Comparison of ENCODE assay signal across 8 cellular contexts in the genomic region with DNA sequence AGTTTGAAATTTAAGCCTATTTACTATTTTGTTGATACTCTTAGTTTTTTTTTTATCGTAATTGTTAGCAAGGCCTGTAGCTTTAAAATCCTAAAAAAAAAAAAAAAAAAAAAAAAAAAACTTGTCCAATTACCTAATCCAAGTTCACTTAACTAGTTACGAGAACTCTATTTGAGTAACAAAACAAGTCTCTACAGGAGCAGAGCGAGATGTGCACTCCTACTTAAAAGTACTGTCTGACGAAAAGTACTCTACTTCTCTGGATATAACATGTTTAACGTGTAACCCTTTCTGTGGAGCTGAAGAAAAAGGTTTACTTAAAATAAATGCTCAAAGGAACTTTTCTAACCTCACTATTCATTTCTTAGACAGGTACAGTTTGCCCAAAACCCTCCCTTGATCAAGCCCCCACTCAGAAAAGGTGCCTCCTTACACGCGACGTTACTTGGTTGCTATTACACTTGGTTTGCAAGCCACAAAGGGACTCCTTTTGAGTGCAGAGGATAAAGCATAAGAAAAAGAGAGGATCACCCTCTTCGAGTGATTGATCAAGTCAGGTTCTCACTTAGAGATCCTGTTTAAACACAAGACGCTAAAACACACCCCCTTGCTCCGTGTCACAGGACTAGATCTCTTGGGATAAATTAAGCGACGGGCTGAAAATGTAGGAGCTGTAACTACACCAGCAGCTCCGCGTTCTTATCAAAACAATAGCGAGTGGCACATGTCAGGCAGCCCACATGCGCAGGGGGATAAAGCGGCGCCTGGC. TPM values are rescaled to one million over a fixed set of nuclear protein-coding genes. Genes with fewer than 3 reads are reported as not detected.
DNase-seq lines count a peak whose midpoint lies in the region; ATAC-seq and TF ChIP-seq lines count a peak whose summit lies in the region.

No MANE protein-coding gene starts in this region.

- H3K4me1 Mint-ChIP-seq in natural killer cell treated with Interleukin-12 subunit alpha and Interleukin-12 subunit beta and Interleukin-15 and Interleukin-18, amount 100 ng/mL, for 72 hours (ENCODE audit: low read depth in 2 of 2) = peaks cover 38% of the 10 kb centered on the region in 2 donors

- H3K36me3 Mint-ChIP-seq in natural killer cell treated with Interleukin-12 subunit alpha and Interleukin-12 subunit beta and Interleukin-15 and Interleukin-18, amount 100 ng/mL, for 72 hours = no peaks in the 10 kb centered on the region

- TF ChIP-seq CTCF in C4-2B (conservative IDR thresholded peaks at IDR 0.05) = no peak
- TF ChIP-seq CTCF in RWPE1 (conservative IDR thresholded peaks at IDR 0.05; ENCODE audit: low read depth) = no peak

- peak overlapping the region; percentile 92 for H3K4me3 Mint-ChIP-seq in natural killer cell treated with Interleukin-12 subunit alpha and Interleukin-12 subunit beta and Interleukin-15 and Interleukin-18, amount 100 ng/mL, for 72 hours

- H3K4me1 ChIP-seq in endocrine pancreas (ENCODE audit: control insufficient read depth, insufficient read depth, low read length) = peaks cover 12% of the 10 kb centered on the region

- no peaks in the 10 kb centered on the region for H3K36me3 ChIP-seq in endocrine pancreas (ENCODE audit: control insufficient read depth, insufficient read depth, low read length)

- POLR2A ChIA-PET in RWPE1 (lab: Yijun Ruan, JAX; ENCODE audit: low non-redundant PET) = interaction anchor here (0.5 to 0.6 kb wide), 4 partner anchors 10 to 634 kb away, joined by 3 to 9 read pairs (median 4); no protein-coding TSS in a partner anchor

- H3K27me3 Mint-ChIP-seq in natural killer cell treated with Interleukin-12 subunit alpha and Interleukin-12 subunit beta and Interleukin-15 and Interleukin-18, amount 100 ng/mL, for 72 hours = no peaks in the 10 kb centered on the region

- no peaks in the 10 kb centered on the region for H3K9me3 ChIP-seq in endocrine pancreas (ENCODE audit: control insufficient read depth, low read length)

- CTCF ChIA-PET in RWPE1 (lab: Yijun Ruan, JAX) = no interaction called here

- no peaks in the 10 kb centered on the region for H3K27me3 ChIP-seq in endocrine pancreas (ENCODE audit: control insufficient read depth, insufficient read depth, low read length)

- DNase-seq in RWPE1 (ENCODE audit: low spot score) (peak; percentile 68), NCI-H1436 (lab: John Stamatoyannopoulos, UW) (no peak)
- DNase-seq in natural killer cell treated with Interleukin-12 subunit alpha and Interleukin-12 subunit beta and Interleukin-15 and Interleukin-18, amount 100 ng/mL, for 72 hours (ENCODE audit: low spot score) = peak; percentile 60

- ATAC-seq in GM18519 (IDR thresholded peaks at IDR 0.05; ENCODE audit: low FRiP score, unreplicated experiment) (peak; percentile 9), HG03354 (IDR thresholded peaks at IDR 0.05; ENCODE audit: poor library complexity, severe bottlenecking, unreplicated experiment) (peak; percentile 15), GM18520 (IDR thresholded peaks at IDR 0.05; ENCODE audit: unreplicated experiment) (no peak)
- ATAC-seq in natural killer cell treated with Interleukin-12 subunit alpha and Interleukin-12 subunit beta and Interleukin-15 and Interleukin-18, amount 100 ng/mL, for 72 hours = no peak

- H3K9me3 Mint-ChIP-seq in natural killer cell treated with Interleukin-12 subunit alpha and Interleukin-12 subunit beta and Interleukin-15 and Interleukin-18, amount 100 ng/mL, for 72 hours = no peaks in the 10 kb centered on the region

- H3K27ac ChIP-seq in C4-2B (peak overlapping the region; percentile 99), RWPE1 (peak overlapping the region; percentile 100)

- peak overlapping the region; percentile 92 to 96 for H3K27ac Mint-ChIP-seq in natural killer cell treated with Interleukin-12 subunit alpha and Interleukin-12 subunit beta and Interleukin-15 and Interleukin-18, amount 100 ng/mL, for 72 hours

- peak overlapping the region; percentile 95 for H3K4me3 ChIP-seq in endocrine pancreas (ENCODE audit: control insufficient read depth, insufficient read depth, low read length)

- H3K9ac ChIP-seq in endocrine pancreas (ENCODE audit: control insufficient read depth, insufficient read depth, low read length) = peak overlapping the region; percentile 95

RNA-seq across cellular contexts. Expression of gene BAZ1A, which starts 2.2 kb away (rescaled TPM):
- total RNA-seq in natural killer cell treated with Interleukin-12 subunit alpha and Interleukin-12 subunit beta and Interleukin-15 and Interleukin-18, amount 100 ng/mL, for 72 hours = 10 to 100 TPM; 88.3 to 93.6 TPM

Comparison
In these comparisons a context has a peak if more than half of its experiments do, and no peak if none do; other contexts are left out.
1. ATAC-seq: peak in GM18519 (single experiment) and HG03354 (single experiment); none in natural killer cell treated with Interleukin-12 subunit alpha and Interleukin-12 subunit beta and Interleukin-15 and Interleukin-18, amount 100 ng/mL, for 72 hours (0 of 2) and GM18520 (single experiment).